ENCODE assay signal across 9 cellular contexts in genomic region chr14:51996148-51996746, GRCh38. TPM values are rescaled to one million over a fixed set of nuclear protein-coding genes. Genes with fewer than 3 reads are reported as not detected.
DNase-seq lines count a peak whose midpoint lies in the region; ATAC-seq and TF ChIP-seq lines count a peak whose summit lies in the region.
"Had no signal": no experiment of that assay in that cellular context is flagged by ENCODE, and none has a peak within 500 bp of the region (broad histone marks: within the 10 kb centered on the region; RNA-seq: fewer than 3 reads in every experiment).

No MANE protein-coding gene starts in this region.

- peaks cover 14% of the 10 kb centered on the region for H3K4me1 ChIP-seq in PC-3 (ENCODE audit: insufficient read depth, low read length)

- H3K4me2 ChIP-seq in PC-3 (ENCODE audit: low read length) = no peak overlapping the region

- H4K20me1 ChIP-seq in PC-3 (ENCODE audit: low read length) = 0 out of 2 replicates have a peak, but pooled peaks cover 4% of the 10 kb centered on the region

- H3K79me2 ChIP-seq in PC-3 (ENCODE audit: low read length) = peaks cover 31% of the 10 kb centered on the region

- H3K27ac ChIP-seq in PC-3 (ENCODE audit: low read length) = no peak overlapping the region

- POLR2A ChIA-PET in PC-3 (lab: Charles Lee; ENCODE audit: unreplicated experiment) = no interaction called here

- DNase-seq in PC-3 (peak; percentile 58), fibroblast of gingiva (ENCODE audit: low read depth) (peak; percentile 48), renal cortical epithelial cell (ENCODE audit: low read depth) (peak; percentile 59), DMS79 treated with DMSO at 0.1 percent for 48 hours (lab: John Stamatoyannopoulos, UW) (no peak)
- no peak for DNase-seq in activated T-cell treated with anti-CD3 and anti-CD28 coated beads, Interleukin-2, amount 50 U/mL, for 48 hours
- DNase-seq: NCI-H2171 had no signal

- no TSS peak for BruUV-seq in PC-3 (replicated peaks; lab: Mats Ljungman, UMichigan)

- TF ChIP-seq CTCF in GM12873 (IDR thresholded peaks at IDR 0.05; ENCODE audit: insufficient read depth, low read depth, low read length, missing control alignments) (peak; percentile 56), PC-3 (conservative IDR thresholded peaks at IDR 0.05; ENCODE audit: low read depth, low read length) (peak; percentile 91)

- H3K27me3 ChIP-seq in PC-3 (ENCODE audit: low read length) = no peaks in the 10 kb centered on the region

- ATAC-seq in PC-3 (peak; percentile 50; the same call in 1 of the 2 replicates), HG03025 (IDR thresholded peaks at IDR 0.05; ENCODE audit: low FRiP score, unreplicated experiment) (no peak), HG03442 (IDR thresholded peaks at IDR 0.05; ENCODE audit: unreplicated experiment) (no peak)

- H3K9ac ChIP-seq in PC-3 (ENCODE audit: low read length) = no peak overlapping the region

- no peaks in the 10 kb centered on the region for H3F3A ChIP-seq in PC-3 (ENCODE audit: low read length, unreplicated experiment)

- CTCF ChIA-PET in PC-3 (lab: Charles Lee) = interaction anchor here (0.6 to 0.7 kb wide), 2 partner anchors 101 to 901 kb away, joined by 3 read pairs; no protein-coding TSS in a partner anchor

- H3K9me2 ChIP-seq in PC-3 (replicated peaks; ENCODE audit: low read length) = no peaks in the 10 kb centered on the region

- no peak overlapping the region for H3K4me3 ChIP-seq in PC-3 (ENCODE audit: low read length)

- H2AFZ ChIP-seq in PC-3 (ENCODE audit: low read length) = no peak overlapping the region

- H3K36me3 ChIP-seq in PC-3 (ENCODE audit: low read depth, low read length) = peaks cover 77% of the 10 kb centered on the region

- H3K9me3 ChIP-seq in PC-3 (ENCODE audit: low read length) = no peaks in the 10 kb centered on the region

- intact Hi-C loops in PC-3 (cut with micrococcal nuclease) = loop anchor here (1.0 to 5.0 kb wide), 4 partner anchors 81 to 476 kb away; no protein-coding TSS in a partner anchor

RNA-seq across cellular contexts. Expression of gene RTRAF, which starts 6.9 kb away (rescaled TPM):
- total RNA-seq in PC-3 (2014; rRNA removed) = 218 and 300 TPM in 2 replicates
- total RNA-seq in renal cortical epithelial cell = 49.3 and 65.1 TPM in 2 replicates

Comparison
In these comparisons a context has a peak if more than half of its experiments do, and no peak if none do; other contexts are left out.
1. DNase-seq: peak in PC-3 (single experiment), fibroblast of gingiva (single experiment) and renal cortical epithelial cell (single experiment); none in DMS79 treated with DMSO at 0.1 percent for 48 hours (single experiment) and activated T-cell treated with anti-CD3 and anti-CD28 coated beads, Interleukin-2, amount 50 U/mL, for 48 hours (0 of 2).